Comparison of ENCODE assay signal across 17 cellular contexts in genomic region chr5:167950126-167950721, GRCh38.
A peak's percentile ranks its signal among the peaks of the same experiment; 100 is the strongest.
DNase-seq lines count a peak whose midpoint lies in the region; ATAC-seq, FAIRE-seq and TF ChIP-seq lines count a peak whose summit lies in the region.
"Had no signal": no experiment of that assay in that cellular context is flagged by ENCODE, and none has a peak within 500 bp of the region (broad histone marks: within the 10 kb centered on the region; RNA-seq: fewer than 3 reads in every experiment).

No MANE protein-coding gene starts in this region.

- H3K4me3 Mint-ChIP-seq in naive thymus-derived CD8-positive, alpha-beta T cell, result no peak overlapping the region
- H3K4me3 Mint-ChIP-seq: effector memory CD8-positive, alpha-beta T cell had no signal

- peak in 1 of 2 donors; percentile 4 for TF ChIP-seq CTCF in mammary epithelial cell (conservative IDR thresholded peaks at IDR 0.05 in 1 of 2, IDR thresholded peaks at IDR 0.05 in 1 of 2; ENCODE audit: extremely low read depth in 1 of 2, insufficient read depth in 1 of 2, low read depth in 1 of 2, low read length in 2 of 2)

- H3K36me3 Mint-ChIP-seq in naive thymus-derived CD8-positive, alpha-beta T cell, result no peaks in the 10 kb centered on the region

- peak overlapping the region; percentile 46 for H3K9ac ChIP-seq in mammary epithelial cell (ENCODE audit: insufficient read depth, low read length)

- ATAC-seq in naive thymus-derived CD8-positive, alpha-beta T cell, result no peak
- ATAC-seq: effector memory CD8-positive, alpha-beta T cell had no signal

- H3K27me3 ChIP-seq in mammary epithelial cell (ENCODE audit: insufficient read depth, low read length), result no peaks in the 10 kb centered on the region
- H3K27me3 ChIP-seq: upper lobe of left lung had no signal

- DNase-seq in AG08395 (ENCODE audit: low spot score), result peak; percentile 69
- peak; percentile 60 for DNase-seq in HTR-8/SVneo (ENCODE audit: insufficient read length, low spot score)
- DNase-seq in mammary epithelial cell, result peak; percentile 62
- DNase-seq in myocyte (ENCODE audit: low read depth), result peak; percentile 32
- no peak for DNase-seq in activated CD4-positive, alpha-beta T cell treated with anti-CD3 and anti-CD28 coated beads, Interleukin-2, amount 50 U/mL, for 48 hours
- DNase-seq in NK-92 treated with Interleukin-12 subunit alpha and Interleukin-12 subunit beta, amount 100 ng/mL, for 24 hours (lab: John Stamatoyannopoulos, UW), result no peak
- no peak for DNase-seq in naive thymus-derived CD8-positive, alpha-beta T cell
- DNase-seq in dermis blood vessel endothelial cell, result no peak
- DNase-seq: activated T-cell treated with anti-CD3 and anti-CD28 coated beads, Interleukin-2, amount 50 U/mL, for 1 hour; AML-193; anterior cingulate cortex; DND-41; effector memory CD8-positive, alpha-beta T cell; GOT3; NCI-H2029; nucleus accumbens; upper lobe of left lung had no signal

- in situ Hi-C loops in mammary epithelial cell (cut with MboI; ENCODE audit: low sequenced_read_pairs in 2 of 2), result no loop called here

- peak; percentile 77 for FAIRE-seq in HTR-8/SVneo (lab: Jason Lieb, UNC)

- CTCF ChIA-PET in mammary epithelial cell (lab: Charles Lee; ENCODE audit: low non-redundant PET), result interaction anchor here (0.6 kb wide), 1 partner anchor 164 kb away, joined by 13 read pairs; no protein-coding TSS in a partner anchor

- H3K4me1 Mint-ChIP-seq in naive thymus-derived CD8-positive, alpha-beta T cell, result peaks cover 0 to 5% (median 3%) of the 10 kb centered on the region in 4 donors

- no peak overlapping the region for H3K27ac Mint-ChIP-seq in naive thymus-derived CD8-positive, alpha-beta T cell
- H3K27ac Mint-ChIP-seq: effector memory CD8-positive, alpha-beta T cell had no signal

- H2AFZ ChIP-seq in mammary epithelial cell (ENCODE audit: low read depth, low read length), result peak overlapping the region; percentile 68

- H4K20me1 ChIP-seq in mammary epithelial cell (ENCODE audit: insufficient read depth, low read length), result no peaks in the 10 kb centered on the region

- peak overlapping the region; percentile 87 for H3K4me2 ChIP-seq in mammary epithelial cell (ENCODE audit: insufficient read depth, low read depth, low read length)

- dilution Hi-C loops in mammary epithelial cell (cut with HindIII; ENCODE audit: low sequenced_read_pairs), result no loop called here

- H3K27me3 Mint-ChIP-seq in naive thymus-derived CD8-positive, alpha-beta T cell, result peaks cover 0 to 4% (median 0%) of the 10 kb centered on the region in 5 donors
- H3K27me3 Mint-ChIP-seq: effector memory CD8-positive, alpha-beta T cell had no signal

- H3K9me3 ChIP-seq in mammary epithelial cell (replicated peaks; ENCODE audit: insufficient read depth, low read length), result no peaks in the 10 kb centered on the region
- H3K9me3 ChIP-seq: upper lobe of left lung had no signal

- H3K27ac ChIP-seq in mammary epithelial cell (ENCODE audit: insufficient read depth, low read depth, low read length), result peak overlapping the region; percentile 71
- H3K27ac ChIP-seq: upper lobe of left lung had no signal

- peaks cover 74% of the 10 kb centered on the region for H3K4me1 ChIP-seq in mammary epithelial cell (ENCODE audit: insufficient read depth, low read length)
- H3K4me1 ChIP-seq: upper lobe of left lung had no signal

- no peak overlapping the region for H3K4me3 ChIP-seq in mammary epithelial cell (replicated peaks in 1 of 3; ENCODE audit: insufficient read depth in 1 of 3, low read depth in 2 of 3, low read length in 3 of 3)
- H3K4me3 ChIP-seq: upper lobe of left lung had no signal

- 1% methylated on average over 5 of the region's 5 CpGs for WGBS in mammary epithelial cell (ENCODE audit: low coverage, missing lambda C conversion rate)

- peaks cover 28% of the 10 kb centered on the region for H3K79me2 ChIP-seq in mammary epithelial cell (ENCODE audit: insufficient read depth, low read length)

- H3K36me3 ChIP-seq in mammary epithelial cell (ENCODE audit: insufficient read depth, low read length), result no peaks in the 10 kb centered on the region
- H3K36me3 ChIP-seq: upper lobe of left lung had no signal

- intact Hi-C loops in mammary epithelial cell (cut with micrococcal nuclease), result no loop called here

- POLR2A ChIA-PET in naive thymus-derived CD8-positive, alpha-beta T cell (lab: Charles Lee), result no interaction called here

- peaks cover 0 to 2% (median 0%) of the 10 kb centered on the region in 9 donors for H3K9me3 Mint-ChIP-seq in naive thymus-derived CD8-positive, alpha-beta T cell

- no TSS peak for BruUV-seq in mammary epithelial cell (replicated peaks; lab: Mats Ljungman, UMichigan)

Comparison
In these comparisons a context has a peak if more than half of its experiments do, and no peak if none do; other contexts are left out.
1. DNase-seq: peak in AG08395 (single experiment), HTR-8/SVneo (single experiment), mammary epithelial cell (single experiment) and myocyte (single experiment); none in activated CD4-positive, alpha-beta T cell treated with anti-CD3 and anti-CD28 coated beads, Interleukin-2, amount 50 U/mL, for 48 hours (0 of 2), NK-92 treated with Interleukin-12 subunit alpha and Interleukin-12 subunit beta, amount 100 ng/mL, for 24 hours (single experiment), naive thymus-derived CD8-positive, alpha-beta T cell (0 of 10) and dermis blood vessel endothelial cell (single experiment).